In the genomic region with DNA sequence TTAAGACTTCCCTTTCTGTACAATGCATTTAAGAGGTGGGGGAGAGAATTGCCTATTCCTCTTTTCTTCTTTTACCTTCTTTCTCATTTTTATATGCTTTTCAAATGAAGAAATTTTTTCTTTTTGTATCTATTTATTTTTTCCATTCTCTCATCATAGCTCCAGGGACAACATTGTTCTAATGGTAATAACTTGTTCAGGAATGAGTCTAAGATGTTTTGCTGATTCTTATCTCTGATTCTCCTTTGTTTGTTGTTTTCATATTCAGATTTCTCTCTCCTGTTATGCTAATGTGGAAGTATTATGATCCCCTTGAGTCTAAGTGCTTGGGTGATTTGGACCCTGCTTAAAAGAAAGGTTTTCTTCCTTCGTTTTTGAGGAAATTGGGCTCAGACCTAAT, we compare ENCODE assay signal across 22 cellular contexts.
"Had no signal": no experiment of that assay in that cellular context is flagged by ENCODE, and none has a peak within 500 bp of the region (broad histone marks: within the 10 kb centered on the region; RNA-seq: fewer than 3 reads in every experiment).

No MANE protein-coding gene starts in this region.

- H3K36me3 Mint-ChIP-seq: natural killer cell had no signal

- H3K9me3 Mint-ChIP-seq: natural killer cell; stimulated activated effector memory CD8-positive, alpha-beta T cell treated with anti-CD3 and anti-CD28 coated beads, Interleukin-12 subunit alpha, Interleukin-12 subunit beta, amount 100 ng/mL, for 72 hours had no signal

- H3K27ac Mint-ChIP-seq: natural killer cell; nephron; neural progenitor cell; progenitor cell of endocrine pancreas; stimulated activated effector memory CD8-positive, alpha-beta T cell treated with anti-CD3 and anti-CD28 coated beads, Interleukin-12 subunit alpha, Interleukin-12 subunit beta, amount 100 ng/mL, for 72 hours; stimulated activated naive B cell treated with anti-CD40 and anti-IgM and Interleukin-4, amounts not matched to agents 10 μg/mL and 1 μg/mL and 100 μg/mL, for 72 hours; stimulated activated naive CD8-positive, alpha-beta T cell treated with anti-CD3 and anti-CD28 coated beads, Interleukin-15, Interleukin-2, amounts not matched to agents 100 ng/mL and 50 ng/mL, for 24 hours had no signal

- H3K27me3 Mint-ChIP-seq: progenitor cell of endocrine pancreas; stimulated activated naive B cell treated with anti-CD40 and anti-IgM and Interleukin-4, amounts not matched to agents 10 μg/mL and 1 μg/mL and 100 μg/mL, for 72 hours; stimulated activated naive CD8-positive, alpha-beta T cell treated with anti-CD3 and anti-CD28 coated beads, Interleukin-15, Interleukin-2, amounts not matched to agents 100 ng/mL and 50 ng/mL, for 24 hours had no signal

- H3K4me1 Mint-ChIP-seq: neural progenitor cell; stimulated activated effector memory CD8-positive, alpha-beta T cell treated with anti-CD3 and anti-CD28 coated beads, Interleukin-12 subunit alpha, Interleukin-12 subunit beta, amount 100 ng/mL, for 72 hours; stimulated activated naive B cell treated with anti-CD40 and anti-IgM and Interleukin-4, amounts not matched to agents 10 μg/mL and 1 μg/mL and 100 μg/mL, for 72 hours had no signal

- DNase-seq: natural killer cell; occipital lobe; ovary; psoas muscle; right cardiac atrium; right lobe of liver; sigmoid colon; small intestine; stimulated activated CD4-positive, alpha-beta T cell treated with anti-CD3 and anti-CD28 coated beads, Interleukin-15, amount 100 ng/mL, for 24 hours; stimulated activated CD4-positive, alpha-beta T cell treated with anti-CD3 and anti-CD28 coated beads, Interleukin-2, amount 100 ng/mL, for 24 hours; stimulated activated CD4-positive, alpha-beta T cell treated with anti-CD3 and anti-CD28 coated beads, Interleukin-2, amount 100 ng/mL, for 48 hours; stimulated activated CD4-positive, alpha-beta T cell treated with anti-CD3 and anti-CD28 coated beads, Interleukin-4, amount 100 ng/mL, for 24 hours; stimulated activated naive B cell treated with anti-CD40 and anti-IgM and Interleukin-4, amounts not matched to agents 10 μg/mL and 1 μg/mL and 100 μg/mL, for 72 hours; stimulated activated naive CD4-positive, alpha-beta T cell treated with Interleukin-2 at 50 U/mL for 16 hours; stomach; thyroid gland; upper lobe of left lung had no signal

- H3K4me3 Mint-ChIP-seq: natural killer cell; nephron; neural progenitor cell; stimulated activated effector memory CD8-positive, alpha-beta T cell treated with anti-CD3 and anti-CD28 coated beads, Interleukin-12 subunit alpha, Interleukin-12 subunit beta, amount 100 ng/mL, for 72 hours; stimulated activated naive B cell treated with anti-CD40 and anti-IgM and Interleukin-4, amounts not matched to agents 10 μg/mL and 1 μg/mL and 100 μg/mL, for 72 hours; stimulated activated naive CD8-positive, alpha-beta T cell treated with anti-CD3 and anti-CD28 coated beads, Interleukin-15, Interleukin-2, amounts not matched to agents 100 ng/mL and 50 ng/mL, for 24 hours had no signal

- ATAC-seq: natural killer cell; psoas muscle; right cardiac atrium; right lobe of liver; stimulated activated effector memory CD8-positive, alpha-beta T cell treated with anti-CD3 and anti-CD28 coated beads, Interleukin-12 subunit alpha, Interleukin-12 subunit beta, amount 100 ng/mL, for 72 hours; stimulated activated naive B cell treated with anti-CD40 and anti-IgM and Interleukin-4, amounts not matched to agents 10 μg/mL and 1 μg/mL and 100 μg/mL, for 72 hours had no signal
